25 cellular contexts compared by ENCODE assay signal in the genomic region with DNA sequence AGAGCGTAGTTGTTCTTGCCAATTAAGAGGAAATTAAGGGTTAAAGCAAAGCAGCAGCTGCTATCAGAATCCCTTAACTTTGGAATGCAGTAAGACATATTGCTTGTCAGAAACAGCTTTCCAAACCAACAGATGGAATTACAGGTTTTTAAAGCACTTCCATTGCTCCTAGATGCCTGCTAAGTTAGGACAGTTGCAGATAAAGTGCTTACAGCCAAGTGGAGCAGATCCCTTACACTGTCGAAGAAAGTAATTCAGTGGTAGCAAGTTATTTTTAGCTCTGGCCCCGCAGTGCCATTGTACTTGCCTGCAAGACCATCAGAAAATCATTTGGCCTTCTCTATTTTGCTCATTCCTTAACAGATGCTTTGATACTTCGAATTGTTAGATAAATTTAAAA. TPM values are rescaled to one million over a fixed set of nuclear protein-coding genes. Genes with fewer than 3 reads are reported as not detected.
DNase-seq lines count a peak whose midpoint lies in the region; ATAC-seq and TF ChIP-seq lines count a peak whose summit lies in the region.
"Had no signal": no experiment of that assay in that cellular context is flagged by ENCODE, and none has a peak within 500 bp of the region (broad histone marks: within the 10 kb centered on the region; RNA-seq: fewer than 3 reads in every experiment).

No MANE protein-coding gene starts in this region.

- intact Hi-C loops in left ventricle myocardium superior (cut with micrococcal nuclease), result no loop called here
- intact Hi-C loops in cardiac septum (cut with DNase I), result no loop called here

- H3K27me3 ChIP-seq in smooth muscle cell (ENCODE audit: low read depth), result no peaks in the 10 kb centered on the region
- H3K27me3 ChIP-seq: spleen had no signal

- peaks cover 3% of the 10 kb centered on the region for H3K9me3 Mint-ChIP-seq in glutamatergic neuron (ENCODE audit: unreplicated experiment)
- no peaks in the 10 kb centered on the region for H3K9me3 Mint-ChIP-seq in activated naive CD8-positive, alpha-beta T cell treated with anti-CD3 and anti-CD28 coated beads for 36 hours
- H3K9me3 Mint-ChIP-seq: CD4-positive, CD25-positive, alpha-beta regulatory T cell; memory B cell; neural crest cell; stimulated activated naive CD8-positive, alpha-beta T cell treated with anti-CD3 and anti-CD28 coated beads, Interleukin-15, amount 100 ng/mL, for 72 hours; T-helper 2 cell treated with Interferon-gamma antibody and Interleukin-4, amounts not matched to agents 5 μg/mL and 100 μg/mL, for 36 hours had no signal

- TF ChIP-seq CTCF in glutamatergic neuron (IDR thresholded peaks at IDR 0.05; ENCODE audit: partially characterized antibody, unreplicated experiment) (no peak), smooth muscle cell (IDR thresholded peaks at IDR 0.05; ENCODE audit: borderline replicate concordance, insufficient read depth, poor library complexity, severe bottlenecking) (no peak)

- H3F3A ChIP-seq in smooth muscle cell (ENCODE audit: low read depth), result no peaks in the 10 kb centered on the region

- no peak for DNase-seq in left ventricle myocardium superior
- no peak for DNase-seq in cardiac septum (ENCODE audit: low spot score)
- DNase-seq in NCI-H446 treated with DMSO at 0.1 percent for 48 hours (lab: John Stamatoyannopoulos, UW), result peak; percentile 25
- DNase-seq in glutamatergic neuron, result no peak
- DNase-seq in smooth muscle cell (lab: John Stamatoyannopoulos, UW; ENCODE audit: unreplicated experiment), result no peak
- DNase-seq in activated naive CD8-positive, alpha-beta T cell treated with anti-CD3 and anti-CD28 coated beads for 36 hours, result no peak
- no peak for DNase-seq in glomerular visceral epithelial cell (ENCODE audit: extremely low spot score)
- DNase-seq in midbrain (lab: John Stamatoyannopoulos, UW), result no peak
- DNase-seq: activated CD8-positive, alpha-beta memory T cell treated with anti-CD3 and anti-CD28 coated beads, Interleukin-2, amount 50 U/mL, for 4 hours; caudate nucleus; CD4-positive, CD25-positive, alpha-beta regulatory T cell; DMS153; foreskin fibroblast; hypothalamus; islet precursor cell; NCI-H2081; spleen; stimulated activated CD4-positive, alpha-beta T cell treated with anti-CD3 and anti-CD28 coated beads, Interleukin-4, amount 100 ng/mL, for 24 hours; stimulated activated naive CD8-positive, alpha-beta T cell treated with anti-CD3 and anti-CD28 coated beads, Interleukin-15, amount 100 ng/mL, for 72 hours; WERI-Rb-1 had no signal

- 29% methylated on average over 4 of the region's 4 CpGs for WGBS in smooth muscle cell (ENCODE audit: low lambda C conversion rate)

- peaks cover 97% of the 10 kb centered on the region for H4K20me1 ChIP-seq in smooth muscle cell (ENCODE audit: low read depth)

- peaks cover 24% of the 10 kb centered on the region for H3K4me1 Mint-ChIP-seq in glutamatergic neuron (ENCODE audit: low read depth, unreplicated experiment)
- peaks cover 45% of the 10 kb centered on the region for H3K4me1 Mint-ChIP-seq in activated naive CD8-positive, alpha-beta T cell treated with anti-CD3 and anti-CD28 coated beads for 36 hours

- H3K9me3 ChIP-seq in smooth muscle cell (replicated peaks; ENCODE audit: low read depth), result no peaks in the 10 kb centered on the region
- H3K9me3 ChIP-seq: prostate gland, spleen had no signal

- no peak overlapping the region for H2AFZ ChIP-seq in smooth muscle cell (ENCODE audit: low read depth)

- peak; percentile 51 for ATAC-seq in left ventricle myocardium superior
- ATAC-seq: Panc1; stimulated activated naive CD8-positive, alpha-beta T cell treated with anti-CD3 and anti-CD28 coated beads, Interleukin-15, amount 100 ng/mL, for 72 hours had no signal

- peak overlapping the region; percentile 46 for H3K4me3 Mint-ChIP-seq in glutamatergic neuron (ENCODE audit: unreplicated experiment)
- H3K4me3 Mint-ChIP-seq in activated naive CD8-positive, alpha-beta T cell treated with anti-CD3 and anti-CD28 coated beads for 36 hours, result no peak overlapping the region
- H3K4me3 Mint-ChIP-seq: memory B cell; neural crest cell; stimulated activated naive CD8-positive, alpha-beta T cell treated with anti-CD3 and anti-CD28 coated beads, Interleukin-15, amount 100 ng/mL, for 72 hours; T-helper 2 cell treated with Interferon-gamma antibody and Interleukin-4, amounts not matched to agents 5 μg/mL and 100 μg/mL, for 36 hours had no signal

- peaks cover 20% of the 10 kb centered on the region for H3K36me3 ChIP-seq in smooth muscle cell (ENCODE audit: low read depth)
- H3K36me3 ChIP-seq: prostate gland had no signal

- H3K27ac Mint-ChIP-seq in glutamatergic neuron (ENCODE audit: unreplicated experiment), result peak overlapping the region; percentile 8
- no peak overlapping the region for H3K27ac Mint-ChIP-seq in activated naive CD8-positive, alpha-beta T cell treated with anti-CD3 and anti-CD28 coated beads for 36 hours
- H3K27ac Mint-ChIP-seq: CD4-positive, CD25-positive, alpha-beta regulatory T cell; memory B cell; stimulated activated naive CD8-positive, alpha-beta T cell treated with anti-CD3 and anti-CD28 coated beads, Interleukin-15, amount 100 ng/mL, for 72 hours; T-helper 2 cell treated with Interferon-gamma antibody and Interleukin-4, amounts not matched to agents 5 μg/mL and 100 μg/mL, for 36 hours had no signal

- H3K79me2 ChIP-seq in smooth muscle cell (ENCODE audit: low read depth), result peaks cover 52% of the 10 kb centered on the region

- H3K27me3 Mint-ChIP-seq in glutamatergic neuron (ENCODE audit: unreplicated experiment), result no peaks in the 10 kb centered on the region
- H3K27me3 Mint-ChIP-seq in activated naive CD8-positive, alpha-beta T cell treated with anti-CD3 and anti-CD28 coated beads for 36 hours, result no peaks in the 10 kb centered on the region
- H3K27me3 Mint-ChIP-seq: CD4-positive, CD25-positive, alpha-beta regulatory T cell; memory B cell; stimulated activated naive CD8-positive, alpha-beta T cell treated with anti-CD3 and anti-CD28 coated beads, Interleukin-15, amount 100 ng/mL, for 72 hours had no signal

- no peak overlapping the region for H3K9ac ChIP-seq in smooth muscle cell (ENCODE audit: low read depth)

- no peak overlapping the region for H3K4me3 ChIP-seq in smooth muscle cell
- H3K4me3 ChIP-seq: prostate gland had no signal

- H3K4me2 ChIP-seq in smooth muscle cell, result peak overlapping the region; percentile 37

- H3K4me1 ChIP-seq in smooth muscle cell (ENCODE audit: low read depth), result peaks cover 24% of the 10 kb centered on the region
- H3K4me1 ChIP-seq: prostate gland had no signal

- no peak overlapping the region for H3K27ac ChIP-seq in smooth muscle cell (ENCODE audit: low read depth)
- H3K27ac ChIP-seq: prostate gland, spleen, WERI-Rb-1 had no signal

- H3K36me3 Mint-ChIP-seq in glutamatergic neuron (ENCODE audit: unreplicated experiment), result no peaks in the 10 kb centered on the region
- peaks cover 47% of the 10 kb centered on the region for H3K36me3 Mint-ChIP-seq in activated naive CD8-positive, alpha-beta T cell treated with anti-CD3 and anti-CD28 coated beads for 36 hours

RNA-seq across cellular contexts. Expression of a gene that starts 5.4 kb away (rescaled TPM):
- total RNA-seq in left ventricle myocardium superior (58.3 TPM), cardiac septum (46.2 TPM), glutamatergic neuron (ENCODE audit: unreplicated experiment) (22.0 TPM), smooth muscle cell (33.9 and 39.5 TPM in 2 replicates)
- 18.0 and 29.1 TPM in 2 replicates for polyA plus RNA-seq in smooth muscle cell
- 10 to 100 TPM; 42.2 to 46.6 TPM for total RNA-seq in activated naive CD8-positive, alpha-beta T cell treated with anti-CD3 and anti-CD28 coated beads for 36 hours
